In the genomic region with DNA sequence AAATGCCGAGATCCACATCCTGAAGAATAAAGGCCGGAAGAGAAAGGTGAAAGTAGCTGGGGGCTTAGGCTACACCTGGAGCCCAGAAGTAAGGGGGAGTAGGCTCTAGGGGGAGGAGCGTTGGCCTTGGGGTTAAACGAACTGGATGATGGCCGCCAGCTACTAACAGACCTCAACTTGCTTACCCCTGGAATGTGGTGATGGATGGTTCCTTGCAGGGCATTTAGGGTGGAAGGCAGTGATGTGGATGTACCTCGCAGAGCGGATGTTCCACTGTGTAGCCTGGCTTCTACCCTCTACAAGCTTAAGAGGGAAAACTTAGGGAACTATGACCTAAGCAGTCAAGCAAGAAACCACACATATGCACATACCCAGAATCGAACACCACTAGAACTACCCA, we compare ENCODE assay signal across 9 cellular contexts. TPM values are rescaled to one million over a fixed set of nuclear protein-coding genes. Genes with fewer than 3 reads are reported as not detected.
DNase-seq lines count a peak whose midpoint lies in the region; ATAC-seq and TF ChIP-seq lines count a peak whose summit lies in the region.
"Had no signal": no experiment of that assay in that cellular context is flagged by ENCODE, and none has a peak within 500 bp of the region (broad histone marks: within the 10 kb centered on the region; RNA-seq: fewer than 3 reads in every experiment).

No MANE protein-coding gene starts in this region.

- H3K27me3 ChIP-seq in heart right ventricle (no peaks in the 10 kb centered on the region), mucosa of rectum (ENCODE audit: control insufficient read depth in 2 of 2, insufficient read depth in 2 of 2, low read length in 2 of 2) (no peaks in the 10 kb centered on the region), uterus (no peaks in the 10 kb centered on the region)

- H3K4me1 ChIP-seq in heart right ventricle = peaks cover 15 to 32% (median 28%) of the 10 kb centered on the region in 9 donors
- H3K4me1 ChIP-seq in mucosa of rectum (ENCODE audit: control insufficient read depth in 2 of 2, insufficient read depth in 2 of 2, low read length in 2 of 2) = peaks cover 17 to 20% of the 10 kb centered on the region in 2 donors
- H3K4me1 ChIP-seq in uterus = peaks cover 8 to 11% of the 10 kb centered on the region in 2 donors

- no peak for ATAC-seq in heart right ventricle

- H3K27ac ChIP-seq in heart right ventricle = peak overlapping the region; percentile 94 to 100 (median 97)
- peak overlapping the region; percentile 96 to 99 for H3K27ac ChIP-seq in mucosa of rectum (ENCODE audit: low read depth in 2 of 2, low read length in 2 of 2)
- peak overlapping the region; percentile 98 to 99 for H3K27ac ChIP-seq in uterus

- 80 to 84% methylated on average over 8 of the region's 8 CpGs for WGBS in heart right ventricle, 2 donors

- intact Hi-C loops in heart right ventricle (cut with DNase I) = loop anchor here in 2 of 10 donors (2.0 to 10.0 kb wide), 2 partner anchors 13 to 171 kb away; partner anchors contain the start of genes KIF22 (in 1 of the 2) and TAOK2 (in 1 of the 2)
- intact Hi-C loops in cardiac septum (cut with DNase I) = no loop called here
- intact Hi-C loops in uterus (cut with DNase I; ENCODE audit: low total_unique reads) = no loop called here

- H3K9me3 Mint-ChIP-seq in activated naive CD8-positive, alpha-beta T cell treated with anti-CD3 and anti-CD28 coated beads for 36 hours = no peaks in the 10 kb centered on the region

- H3K27me3 Mint-ChIP-seq in activated naive CD8-positive, alpha-beta T cell treated with anti-CD3 and anti-CD28 coated beads for 36 hours = peaks cover 13% of the 10 kb centered on the region

- DNase-seq in heart right ventricle = no peak
- DNase-seq in cardiac septum (ENCODE audit: low spot score) = no peak
- DNase-seq in activated naive CD8-positive, alpha-beta T cell treated with anti-CD3 and anti-CD28 coated beads for 36 hours = no peak
- DNase-seq in uterus = no peak
- no peak for DNase-seq in DMS53 treated with DMSO at 0.1 percent for 48 hours (lab: John Stamatoyannopoulos, UW; ENCODE audit: unreplicated experiment)
- no peak for DNase-seq in NCI-H446 treated with DMSO at 0.1 percent for 48 hours (lab: John Stamatoyannopoulos, UW)
- no peak for DNase-seq in DMS53 (lab: John Stamatoyannopoulos, UW)
- DNase-seq: activated CD4-positive, alpha-beta T cell treated with anti-CD3 and anti-CD28 coated beads, Interleukin-2, amount 50 U/mL, for 1 hour had no signal

- H3K9ac ChIP-seq in mucosa of rectum (ENCODE audit: low read depth in 1 of 2, low read length in 2 of 2) = peak overlapping the region in 1 of 2 donors; percentile 85

- H3K4me1 Mint-ChIP-seq in activated naive CD8-positive, alpha-beta T cell treated with anti-CD3 and anti-CD28 coated beads for 36 hours = peaks cover 24% of the 10 kb centered on the region

- TF ChIP-seq CTCF in heart right ventricle (IDR thresholded peaks at IDR 0.05) (no peak), uterus (IDR thresholded peaks at IDR 0.05) (no peak)

- H3K4me3 Mint-ChIP-seq in activated naive CD8-positive, alpha-beta T cell treated with anti-CD3 and anti-CD28 coated beads for 36 hours = peak overlapping the region; percentile 100

- TF ChIP-seq POLR2A in uterus (IDR thresholded peaks at IDR 0.05) = no peak

- peaks cover 42% of the 10 kb centered on the region for H3K36me3 Mint-ChIP-seq in activated naive CD8-positive, alpha-beta T cell treated with anti-CD3 and anti-CD28 coated beads for 36 hours

- H3K36me3 ChIP-seq in heart right ventricle = peaks cover 0 to 43% (median 12%) of the 10 kb centered on the region in 9 donors
- peaks cover 29 to 38% of the 10 kb centered on the region in 2 donors for H3K36me3 ChIP-seq in mucosa of rectum (ENCODE audit: control insufficient read depth in 2 of 2, insufficient read depth in 2 of 2, low read length in 2 of 2)
- H3K36me3 ChIP-seq in uterus = no peaks in the 10 kb centered on the region

- H3K9me3 ChIP-seq in heart right ventricle (no peaks in the 10 kb centered on the region), mucosa of rectum (ENCODE audit: control insufficient read depth in 2 of 2, low read length in 2 of 2) (no peaks in the 10 kb centered on the region), uterus (no peaks in the 10 kb centered on the region)

- peak overlapping the region; percentile 99 for H3K27ac Mint-ChIP-seq in activated naive CD8-positive, alpha-beta T cell treated with anti-CD3 and anti-CD28 coated beads for 36 hours

- H3K4me3 ChIP-seq in heart right ventricle (peak overlapping the region in 5 of 10 donors; percentile 65 to 99 (median 76)), mucosa of rectum (ENCODE audit: low read length in 2 of 2) (no peak overlapping the region), uterus (no peak overlapping the region)

RNA-seq across cellular contexts. Expression of gene MAZ, which starts 2.3 kb away (rescaled TPM):
- total RNA-seq in heart right ventricle (100 to 1,000 TPM in 2 of 10 donors, 10 to 100 TPM in 8; 44.2 to 115 (median 60.5) TPM), cardiac septum (72.4 TPM), uterus (100 to 1,000 TPM in 1 of 4 donors, 10 to 100 TPM in 3; 32.8 to 200 (median 67.5) TPM)
- 100 to 1,000 TPM in 1 of 2 donors, 10 to 100 TPM in 1; 73.8 to 114 TPM for polyA plus RNA-seq in heart right ventricle
- total RNA-seq in activated naive CD8-positive, alpha-beta T cell treated with anti-CD3 and anti-CD28 coated beads for 36 hours = 100 to 1,000 TPM; 427 to 438 TPM

RNA-seq across cellular contexts. Expression of gene PRRT2, which starts 8.0 kb away (rescaled TPM):
- total RNA-seq in heart right ventricle = 1 to 10 TPM in 8 of 10 donors, under 1 TPM in 2; 0.74 to 2.4 (median 1.1) TPM
- 1 to 10 TPM in 1 of 2 donors, under 1 TPM in 1; 0.62 to 6.3 TPM for polyA plus RNA-seq in heart right ventricle
- 2.1 TPM for total RNA-seq in cardiac septum
- 1 to 10 TPM in 1 of 2 experiments, under 1 TPM in 1; 0.52 to 1.3 TPM for total RNA-seq in activated naive CD8-positive, alpha-beta T cell treated with anti-CD3 and anti-CD28 coated beads for 36 hours
- total RNA-seq in uterus = 10 to 100 TPM; 20.2 to 54.5 (median 28.0) TPM

RNA-seq across cellular contexts. Expression of gene PAGR1, which starts 11.9 kb away (rescaled TPM):
- total RNA-seq in heart right ventricle (10 to 100 TPM in 9 of 10 donors, 1 to 10 TPM in 1; 9.6 to 14.8 (median 12.0) TPM), cardiac septum (15.6 TPM), uterus (10 to 100 TPM; 36.1 to 85.0 (median 46.9) TPM)
- 10 to 100 TPM; 28.7 to 35.1 TPM for polyA plus RNA-seq in heart right ventricle
- total RNA-seq in activated naive CD8-positive, alpha-beta T cell treated with anti-CD3 and anti-CD28 coated beads for 36 hours = 10 to 100 TPM; 33.7 to 34.8 TPM

RNA-seq across cellular contexts. Expression of gene KIF22, which starts 13.5 kb away (rescaled TPM):
- total RNA-seq in heart right ventricle (10 to 100 TPM; 28.6 to 48.2 (median 38.6) TPM), cardiac septum (21.8 TPM), uterus (10 to 100 TPM in 3 of 4 donors, 1 to 10 TPM in 1; 5.9 to 70.4 (median 15.8) TPM)
- 100 to 1,000 TPM in 1 of 2 donors, 10 to 100 TPM in 1; 16.3 to 136 TPM for polyA plus RNA-seq in heart right ventricle
- 100 to 1,000 TPM; 145 to 150 TPM for total RNA-seq in activated naive CD8-positive, alpha-beta T cell treated with anti-CD3 and anti-CD28 coated beads for 36 hours

RNA-seq across cellular contexts. Expression of gene MVP, which starts 16.2 kb away (rescaled TPM):
- total RNA-seq in heart right ventricle = 100 to 1,000 TPM in 1 of 10 donors, 10 to 100 TPM in 9; 24.5 to 122 (median 37.4) TPM
- 10 to 100 TPM; 50.9 to 53.0 TPM for polyA plus RNA-seq in heart right ventricle
- total RNA-seq in cardiac septum = 60.2 TPM
- total RNA-seq in activated naive CD8-positive, alpha-beta T cell treated with anti-CD3 and anti-CD28 coated beads for 36 hours = 10 to 100 TPM; 30.7 to 30.8 TPM
- 100 to 1,000 TPM in 1 of 4 donors, 10 to 100 TPM in 3; 38.4 to 132 (median 67.4) TPM for total RNA-seq in uterus
